Comparison of ENCODE assay signal across 2 cellular contexts in genomic region chr6:21601932-21602390, GRCh38.
TF ChIP-seq lines count a peak whose summit lies in the region.

No MANE protein-coding gene starts in this region.

TF ChIP-seq in GM23338, 12 proteins besides CTCF, POLR2A, EP300 and RAD21:
- TF ChIP-seq ETS1 (IDR thresholded peaks at IDR 0.05) (no peak), STAT1 (IDR thresholded peaks at IDR 0.05; ENCODE audit: unreplicated experiment) (no peak), REST (IDR thresholded peaks at IDR 0.05; ENCODE audit: unreplicated experiment) (no peak), JUNB (IDR thresholded peaks at IDR 0.05; ENCODE audit: unreplicated experiment) (no peak), EZH2phosphoT487 (IDR thresholded peaks at IDR 0.05; ENCODE audit: unreplicated experiment) (no peak), ZNF114 (CRISPR knock-in tag; IDR thresholded peaks at IDR 0.05) (no peak), EZH2 (IDR thresholded peaks at IDR 0.05; ENCODE audit: low read depth, unreplicated experiment) (no peak), CREB1 (CRISPR knock-in tag; IDR thresholded peaks at IDR 0.05; ENCODE audit: low read depth) (no peak), ZNF331 (CRISPR knock-in tag; IDR thresholded peaks at IDR 0.05; ENCODE audit: low read depth) (no peak), POLR2AphosphoS5 (IDR thresholded peaks at IDR 0.05; ENCODE audit: low read depth) (no peak; the same call in none of the 2 replicates), ZNF462 (CRISPR knock-in tag; IDR thresholded peaks at IDR 0.05) (no peak)

TF ChIP-seq in endothelial cell of umbilical vein, 7 proteins besides CTCF, POLR2A, EP300 and RAD21:
- TF ChIP-seq MAX (IDR thresholded peaks at IDR 0.05; ENCODE audit: insufficient read depth, insufficient read length): no peak
- no peak for TF ChIP-seq GATA2 (IDR thresholded peaks at IDR 0.05; ENCODE audit: insufficient read depth, insufficient read length, low read depth, low read length)
- TF ChIP-seq POLR2AphosphoS5 (IDR thresholded peaks at IDR 0.05; ENCODE audit: insufficient read depth, low read depth, low read length): no peak
- TF ChIP-seq MYC (IDR thresholded peaks at IDR 0.05; ENCODE audit: low read depth, low read length): no peak
